Comparison of ENCODE assay signal across 22 cellular contexts in genomic region chr1:95145493-95145892, GRCh38. TPM values are rescaled to one million over a fixed set of nuclear protein-coding genes. Genes with fewer than 3 reads are reported as not detected.
A peak's percentile ranks its signal among the peaks of the same experiment; 100 is the strongest.
DNase-seq lines count a peak whose midpoint lies in the region; ATAC-seq and TF ChIP-seq lines count a peak whose summit lies in the region.
"Had no signal": no experiment of that assay in that cellular context is flagged by ENCODE, and none has a peak within 500 bp of the region (broad histone marks: within the 10 kb centered on the region; RNA-seq: fewer than 3 reads in every experiment).

No MANE protein-coding gene starts in this region.

- H3K27ac ChIP-seq in testis = no peak overlapping the region
- H3K27ac ChIP-seq: A549; BLaER1 treated with 17β-estradiol and CSF1 and Interleukin-3, amounts not matched to agents 10 nM and 100 nM; GM23248 had no signal

- ATAC-seq in GM18511 (IDR thresholded peaks at IDR 0.05; ENCODE audit: unreplicated experiment) (peak; percentile 64), GM21786 (IDR thresholded peaks at IDR 0.05; ENCODE audit: unreplicated experiment) (peak; percentile 63), HG03432 (IDR thresholded peaks at IDR 0.05; ENCODE audit: unreplicated experiment) (peak; percentile 60), naive B cell (ENCODE audit: low read depth in 2 of 2) (peak; percentile 87 to 93), GM21723 (IDR thresholded peaks at IDR 0.05; ENCODE audit: unreplicated experiment) (no peak)
- no peak for ATAC-seq in activated T-cell treated with anti-CD3 and anti-CD28 coated beads, Interleukin-2, amount 50 U/mL, for 4 hours
- ATAC-seq: A549; CD8-positive, alpha-beta T cell had no signal

- intact Hi-C loops in testis (cut with DNase I; ENCODE audit: low total_unique reads) = no loop called here

- H3K27ac Mint-ChIP-seq in naive B cell = no peak overlapping the region
- H3K27ac Mint-ChIP-seq: CD8-positive, alpha-beta T cell had no signal

- WGBS in testis, 2 donors = 82 to 89% methylated on average over 1 of the region's 1 CpG

- no peaks in the 10 kb centered on the region for H3K27me3 ChIP-seq in testis
- H3K27me3 ChIP-seq: BLaER1 treated with 17β-estradiol and CSF1 and Interleukin-3, amounts not matched to agents 10 nM and 100 nM had no signal

- peak overlapping the region in 4 of 8 donors; percentile 4 to 39 (median 34) for H3K4me3 Mint-ChIP-seq in naive B cell
- no peak overlapping the region for H3K4me3 Mint-ChIP-seq in activated T-cell treated with anti-CD3 and anti-CD28 coated beads, Interleukin-2, amount 50 U/mL, for 4 hours
- H3K4me3 Mint-ChIP-seq: CD8-positive, alpha-beta T cell had no signal

- TF ChIP-seq CTCF in testis (IDR thresholded peaks at IDR 0.05) = no peak

- no peaks in the 10 kb centered on the region for H3K9me3 Mint-ChIP-seq in naive B cell
- H3K9me3 Mint-ChIP-seq in activated T-cell treated with anti-CD3 and anti-CD28 coated beads, Interleukin-2, amount 50 U/mL, for 4 hours = no peaks in the 10 kb centered on the region
- H3K9me3 Mint-ChIP-seq: CD8-positive, alpha-beta T cell; IgD-negative memory B cell had no signal

- no peak overlapping the region for H3K4me3 ChIP-seq in testis
- H3K4me3 ChIP-seq: A549; BLaER1 treated with 17β-estradiol and CSF1 and Interleukin-3, amounts not matched to agents 10 nM and 100 nM; GM23248; HAP-1 had no signal

- no peak for TF ChIP-seq POLR2A in testis (IDR thresholded peaks at IDR 0.05)

- no peaks in the 10 kb centered on the region for H3K36me3 Mint-ChIP-seq in naive B cell
- no peaks in the 10 kb centered on the region for H3K36me3 Mint-ChIP-seq in activated T-cell treated with anti-CD3 and anti-CD28 coated beads, Interleukin-2, amount 50 U/mL, for 4 hours (ENCODE audit: insufficient read depth)
- H3K36me3 Mint-ChIP-seq: CD8-positive, alpha-beta T cell; IgD-negative memory B cell had no signal

- peaks cover 5 to 14% (median 8%) of the 10 kb centered on the region in 3 donors for H3K4me1 Mint-ChIP-seq in naive B cell
- H3K4me1 Mint-ChIP-seq in activated T-cell treated with anti-CD3 and anti-CD28 coated beads, Interleukin-2, amount 50 U/mL, for 4 hours (ENCODE audit: low read depth) = no peaks in the 10 kb centered on the region

- H3K27me3 Mint-ChIP-seq in naive B cell = no peaks in the 10 kb centered on the region
- no peaks in the 10 kb centered on the region for H3K27me3 Mint-ChIP-seq in activated T-cell treated with anti-CD3 and anti-CD28 coated beads, Interleukin-2, amount 50 U/mL, for 4 hours (ENCODE audit: low read depth)
- H3K27me3 Mint-ChIP-seq: IgD-negative memory B cell had no signal

- H3K36me3 ChIP-seq in testis (ENCODE audit: low read depth, missing control alignments) = no peaks in the 10 kb centered on the region
- H3K36me3 ChIP-seq: BLaER1 treated with 17β-estradiol and CSF1 and Interleukin-3, amounts not matched to agents 10 nM and 100 nM; HAP-1 had no signal

- no peaks in the 10 kb centered on the region for H3K9me3 ChIP-seq in testis
- H3K9me3 ChIP-seq: A549; BLaER1 treated with 17β-estradiol and CSF1 and Interleukin-3, amounts not matched to agents 10 nM and 100 nM; HAP-1 had no signal

- H3K4me1 ChIP-seq in testis = no peaks in the 10 kb centered on the region
- H3K4me1 ChIP-seq: BLaER1 treated with 17β-estradiol and CSF1 and Interleukin-3, amounts not matched to agents 10 nM and 100 nM had no signal

- peak; percentile 3 for DNase-seq in naive B cell
- no peak for DNase-seq in activated T-cell treated with anti-CD3 and anti-CD28 coated beads, Interleukin-2, amount 50 U/mL, for 4 hours
- DNase-seq in GF-D8 (lab: John Stamatoyannopoulos, UW) = no peak
- DNase-seq in testis = no peak
- DNase-seq: Calu3; CD8-positive, alpha-beta T cell; GM23248; MM.1S; NCI-H1105; NCI-H1694; NK-92 treated with Interleukin-12 subunit alpha and Interleukin-12 subunit beta, amount 100 ng/mL, for 24 hours; RPMI8226; T-helper 1 cell; T-helper 9 cell had no signal

RNA-seq across cellular contexts. Expression of gene TLCD4, which starts 28.3 kb away (rescaled TPM):
- polyA plus RNA-seq in naive B cell (ENCODE audit: low read depth in 6 of 6) (1 to 10 TPM in 5 of 6 donors, under 1 TPM in 1; 0.08 to 1.9 (median 1.2) TPM), testis (ENCODE audit: insufficient read depth, low read depth, low replicate concordance) (8.3 TPM)
- under 1 TPM; 0.03 to 0.15 (median 0.03) TPM for total RNA-seq in activated T-cell treated with anti-CD3 and anti-CD28 coated beads, Interleukin-2, amount 50 U/mL, for 4 hours
- total RNA-seq in testis = 10 to 100 TPM in 1 of 2 donors, 1 to 10 TPM in 1; 7.2 to 25.2 TPM
- total RNA-seq: GM23248 had no signal
- polyA plus RNA-seq: GM23248 had no signal

Comparison
In these comparisons a context has a peak if more than half of its experiments do, and no peak if none do; other contexts are left out.
1. ATAC-seq: peak in GM18511 (single experiment), GM21786 (single experiment), HG03432 (single experiment) and naive B cell (2 of 2); none in activated T-cell treated with anti-CD3 and anti-CD28 coated beads, Interleukin-2, amount 50 U/mL, for 4 hours (0 of 2) and GM21723 (single experiment).
2. RNA of gene TLCD4, which starts 28.3 kb away (total RNA-seq): 7.2 to 25.2 TPM in testis; 0.03 to 0.15 TPM in activated T-cell treated with anti-CD3 and anti-CD28 coated beads, Interleukin-2, amount 50 U/mL, for 4 hours; every median in the first group is over 4 times any median in the second.